ENCODE assay signal across 11 cellular contexts in the genomic region with DNA sequence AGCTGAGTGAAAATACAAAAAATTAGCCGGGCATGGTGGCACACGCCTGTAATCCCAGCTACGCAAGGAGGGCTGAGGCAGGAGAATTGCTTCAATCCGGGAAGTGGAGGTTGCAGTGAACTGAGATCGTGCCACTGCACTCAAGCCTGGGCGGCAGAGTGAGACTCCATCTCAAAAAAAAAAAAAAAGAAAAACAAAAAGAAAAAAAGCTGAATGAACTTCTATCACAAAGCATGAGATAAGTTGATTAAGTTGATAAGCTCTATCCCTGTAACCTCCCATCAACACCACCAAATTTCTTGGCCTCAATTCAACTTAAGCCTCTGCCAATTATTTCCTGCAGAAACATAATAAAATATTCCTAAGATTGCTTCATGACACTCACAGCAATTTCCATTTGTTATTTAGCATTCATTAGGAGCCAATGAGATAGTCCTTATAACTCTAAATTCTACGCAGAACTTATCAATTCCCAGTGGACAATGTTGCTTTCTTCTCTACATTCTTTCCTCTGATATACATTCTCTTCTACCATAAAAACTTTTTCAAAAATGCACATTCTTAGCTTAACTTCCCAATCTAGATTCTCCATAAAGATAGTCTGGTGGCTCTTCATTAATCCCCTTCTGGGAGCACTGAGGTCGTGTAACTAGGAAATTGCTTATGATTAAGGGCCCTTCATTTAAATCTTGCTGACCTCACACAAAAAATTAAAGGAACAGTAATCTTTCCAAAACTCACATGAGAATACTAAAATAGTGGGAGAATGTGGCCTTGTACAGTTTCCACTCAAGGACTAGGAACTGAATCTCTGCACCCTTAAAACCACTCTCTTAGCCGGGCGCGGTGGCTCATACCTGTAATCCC. TPM values are rescaled to one million over a fixed set of nuclear protein-coding genes. Genes with fewer than 3 reads are reported as not detected.
A peak's percentile ranks its signal among the peaks of the same experiment; 100 is the strongest.
DNase-seq lines count a peak whose midpoint lies in the region; ATAC-seq, FAIRE-seq and TF ChIP-seq lines count a peak whose summit lies in the region.
"Had no signal": no experiment of that assay in that cellular context is flagged by ENCODE, and none has a peak within 500 bp of the region (broad histone marks: within the 10 kb centered on the region; RNA-seq: fewer than 3 reads in every experiment).

No MANE protein-coding gene starts in this region.

- H3K4me3 ChIP-seq in A549 (no peak overlapping the region), GM23248 (peak overlapping the region; percentile 32), adipocyte (ENCODE audit: low read length) (peak overlapping the region; percentile 99), prostate gland (no peak overlapping the region)
- H3K4me3 ChIP-seq: body of pancreas had no signal

- no peaks in the 10 kb centered on the region for H3K36me3 Mint-ChIP-seq in mesothelial cell of epicardium

- H2AFZ ChIP-seq in GM23248, result no peak overlapping the region

- no peaks in the 10 kb centered on the region for H3K27me3 Mint-ChIP-seq in mesothelial cell of epicardium (ENCODE audit: low read depth)

- peak overlapping the region in 1 of 2 experiments; percentile 27; a peak in 1 of 6 replicates for H3K27ac ChIP-seq in A549
- H3K27ac ChIP-seq in GM23248, result no peak overlapping the region
- H3K27ac ChIP-seq in prostate gland, result no peak overlapping the region

- H3K9ac ChIP-seq in GM23248 (0 out of 2 replicates have a peak overlapping the region, but pooled peaks have one; percentile 25), adipocyte (ENCODE audit: low read length) (peak overlapping the region; percentile 81)

- peaks cover 78% of the 10 kb centered on the region for H3K79me2 ChIP-seq in GM23248 (ENCODE audit: insufficient read depth)

- H3K27me3 ChIP-seq in GM23248 (replicated peaks; ENCODE audit: insufficient read depth) (no peaks in the 10 kb centered on the region), adipocyte (replicated peaks; ENCODE audit: control insufficient read depth, insufficient read depth, low read length) (no peaks in the 10 kb centered on the region), prostate gland (replicated peaks; ENCODE audit: insufficient read depth) (no peaks in the 10 kb centered on the region)
- H3K27me3 ChIP-seq: body of pancreas had no signal

- peak overlapping the region; percentile 79 for H3K4me2 ChIP-seq in A549
- H3K4me2 ChIP-seq in GM23248 (ENCODE audit: unreplicated experiment), result peak overlapping the region; percentile 59

- no peaks in the 10 kb centered on the region for H3K9me2 ChIP-seq in GM23248 (ENCODE audit: insufficient read depth)

- intact Hi-C loops in prostate gland (cut with DNase I), result no loop called here

- peak overlapping the region; percentile 19 for H3K4me3 Mint-ChIP-seq in mesothelial cell of epicardium

- H3K4me1 ChIP-seq in A549 (peaks cover 27% of the 10 kb centered on the region), GM23248 (ENCODE audit: insufficient read depth) (peaks cover 27% of the 10 kb centered on the region), adipocyte (ENCODE audit: control insufficient read depth, insufficient read depth, low read length) (peaks cover 33% of the 10 kb centered on the region), prostate gland (replicated peaks) (peaks cover 5% of the 10 kb centered on the region)

- TF ChIP-seq EP300 in A549 (IDR thresholded peaks at IDR 0.05), result no peak

- H4K20me1 ChIP-seq in GM23248 (ENCODE audit: insufficient read depth), result 0 out of 2 replicates have a peak, but pooled peaks cover 3% of the 10 kb centered on the region

- TF ChIP-seq RAD21 in A549 (conservative IDR thresholded peaks at IDR 0.05 in 1 of 2, IDR thresholded peaks at IDR 0.05 in 1 of 2), result no peak

- CTCF ChIA-PET in A549 (lab: Yijun Ruan, JAX), result interaction anchor here (0.6 to 1.8 kb wide), 3 partner anchors 15 to 937 kb away, joined by 4 to 10 read pairs (median 4); a partner anchor contains a TSS

- WGBS in A549 (ENCODE audit: missing lambda C conversion rate), result 83% methylated on average over 11 of the region's 11 CpGs
- WGBS in GM23248 (ENCODE audit: low coverage in 1 of 2, low lambda C conversion rate in 2 of 2, missing lambda C conversion rate in 2 of 2), 2 experiments, result 52 to 53% methylated on average over 11 of the region's 11 CpGs
- 52% methylated on average over 11 of the region's 11 CpGs for WGBS in prostate gland

- H3K36me3 ChIP-seq in GM23248 (ENCODE audit: low read depth), result no peaks in the 10 kb centered on the region
- H3K36me3 ChIP-seq in adipocyte (ENCODE audit: control insufficient read depth, insufficient read depth, low read length, severe bottlenecking), result peaks cover 6% of the 10 kb centered on the region
- no peaks in the 10 kb centered on the region for H3K36me3 ChIP-seq in prostate gland

- ATAC-seq in A549, result no peak
- ATAC-seq: body of pancreas had no signal

- peaks cover 40% of the 10 kb centered on the region for H3K4me1 Mint-ChIP-seq in mesothelial cell of epicardium

- H3K9me3 ChIP-seq in A549, result no peaks in the 10 kb centered on the region
- H3K9me3 ChIP-seq in GM23248 (ENCODE audit: low read depth), result no peaks in the 10 kb centered on the region
- no peaks in the 10 kb centered on the region for H3K9me3 ChIP-seq in adipocyte (ENCODE audit: control insufficient read depth, low read length)
- H3K9me3 ChIP-seq in prostate gland, result no peaks in the 10 kb centered on the region
- H3K9me3 ChIP-seq: body of pancreas had no signal

- TF ChIP-seq POLR2A in A549 (IDR thresholded peaks at IDR 0.05; ENCODE audit: low read length) (no peak), prostate gland (IDR thresholded peaks at IDR 0.05) (no peak)

- no peak for DNase-seq in A549 (ENCODE audit: low read depth in 1 of 2, low spot score in 1 of 2)
- DNase-seq in GM23248, result peak; percentile 5
- no peak for DNase-seq in adipocyte (ENCODE audit: low read depth)
- no peak for DNase-seq in mesothelial cell of epicardium (ENCODE audit: low spot score in 2 of 2, unreplicated experiment in 2 of 2)
- no peak for DNase-seq in amniotic stem cell (lab: John Stamatoyannopoulos, UW)
- no peak for DNase-seq in NCI-H526 (lab: John Stamatoyannopoulos, UW)
- no peak for DNase-seq in NCI-H128 (lab: John Stamatoyannopoulos, UW; ENCODE audit: unreplicated experiment)
- DNase-seq in prostate gland (ENCODE audit: low spot score), result no peak
- DNase-seq: activated CD4-positive, alpha-beta T cell treated with anti-CD3 and anti-CD28 coated beads for 48 hours; body of pancreas had no signal

- peak overlapping the region; percentile 70 for H3K27ac Mint-ChIP-seq in mesothelial cell of epicardium

- no peak for FAIRE-seq in A549 (lab: Jason Lieb, UNC)
- FAIRE-seq: frontal cortex had no signal

- H3F3A ChIP-seq in GM23248 (ENCODE audit: insufficient read depth), result peaks cover 17% of the 10 kb centered on the region

- in situ Hi-C loops in GM23248 (cut with MboI), result no loop called here

- no peaks in the 10 kb centered on the region for H3K9me3 Mint-ChIP-seq in mesothelial cell of epicardium

- TF ChIP-seq CTCF in A549 (IDR thresholded peaks at IDR 0.05) (no peak), mesothelial cell of epicardium (IDR thresholded peaks at IDR 0.05; ENCODE audit: unreplicated experiment) (no peak), prostate gland (IDR thresholded peaks at IDR 0.05) (no peak)

- POLR2A ChIA-PET in A549 (lab: Yijun Ruan, JAX), result interaction anchor here (0.6 kb wide), 1 partner anchor 46 kb away, joined by 3 read pairs; no protein-coding TSS in a partner anchor

TF ChIP-seq in A549, 52 proteins besides CTCF, POLR2A, EP300 and RAD21:
- TF ChIP-seq NR3C1 (IDR thresholded peaks at IDR 0.05) (no peak), MAFK (IDR thresholded peaks at IDR 0.05; ENCODE audit: partially characterized antibody) (peak; percentile 83)

RNA-seq across cellular contexts. Expression of a gene that starts 2.9 kb away (rescaled TPM):
- polyA plus RNA-seq in A549 (2011; rRNA removed) (11.5 and 11.9 TPM in 2 replicates), A549 (2017; fragmentation: RNase III; extraction: RNeasy Plus Mini Kit Qiagen cat#74134 plus additional on column Dnase treatment) (11.1 to 13.4 TPM (median 13.4 TPM) in 3 replicates), GM23248 (2016; fragmentation: Nextera tagmentation; extraction: Ambion mirVana) (5.0 and 5.2 TPM in 2 replicates)
- 7.1 and 11.0 TPM in 2 replicates for polyA plus RNA-seq in A549 (2012; cell fraction: cytosol; rRNA removed)
- polyA plus RNA-seq in A549 (2012; cell fraction: nucleus; rRNA removed), result 23.9 and 25.1 TPM in 2 replicates
- polyA minus RNA-seq in A549 (2011; rRNA and poly(A)+ RNA removed), result 32.6 and 47.5 TPM in 2 replicates
- total RNA-seq in GM23248 (2014; rRNA removed; shearing (Covaris generic)), result 20.1 and 46.0 TPM in 2 replicates
- total RNA-seq in mesothelial cell of epicardium (48.4 to 48.9 TPM (median 48.8 TPM) in 3 replicates), prostate gland (10 to 100 TPM; 56.2 to 60.7 TPM)

RNA-seq across cellular contexts. Expression of a gene that starts 26.1 kb away (rescaled TPM):
- 5.6 and 6.2 TPM in 2 replicates for polyA plus RNA-seq in A549 (2011; rRNA removed)
- polyA plus RNA-seq in A549 (2012; cell fraction: cytosol; rRNA removed), result 1.9 and 2.8 TPM in 2 replicates
- 1.1 and 1.2 TPM in 2 replicates for polyA plus RNA-seq in A549 (2012; cell fraction: nucleus; rRNA removed)
- polyA plus RNA-seq in A549 (2017; fragmentation: RNase III; extraction: RNeasy Plus Mini Kit Qiagen cat#74134 plus additional on column Dnase treatment), result 4.6 to 5.7 TPM (median 5.1 TPM) in 3 replicates
- 7.5 and 8.6 TPM in 2 replicates for polyA minus RNA-seq in A549 (2011; rRNA and poly(A)+ RNA removed)
- 1.5 and 4.6 TPM in 2 replicates for total RNA-seq in GM23248 (2014; rRNA removed; shearing (Covaris generic))
- 6.0 and 6.2 TPM in 2 replicates for polyA plus RNA-seq in GM23248 (2016; fragmentation: Nextera tagmentation; extraction: Ambion mirVana)
- total RNA-seq in mesothelial cell of epicardium, result 5.4 to 6.3 TPM (median 6.0 TPM) in 3 replicates
- 1 to 10 TPM; 3.1 to 4.1 TPM for total RNA-seq in prostate gland

RNA-seq across cellular contexts. Expression of a gene that starts 26.4 kb away (rescaled TPM):
- 58.6 and 75.4 TPM in 2 replicates for polyA plus RNA-seq in A549 (2011; rRNA removed)
- 34.2 and 47.8 TPM in 2 replicates for polyA plus RNA-seq in A549 (2012; cell fraction: cytosol; rRNA removed)
- 54.5 and 58.6 TPM in 2 replicates for polyA plus RNA-seq in A549 (2012; cell fraction: nucleus; rRNA removed)
- 35.5 to 39.9 TPM (median 39.5 TPM) in 3 replicates for polyA plus RNA-seq in A549 (2017; fragmentation: RNase III; extraction: RNeasy Plus Mini Kit Qiagen cat#74134 plus additional on column Dnase treatment)
- polyA minus RNA-seq in A549 (2011; rRNA and poly(A)+ RNA removed), result 108 and 123 TPM in 2 replicates
- 66.0 and 118 TPM in 2 replicates for total RNA-seq in GM23248 (2014; rRNA removed; shearing (Covaris generic))
- polyA plus RNA-seq in GM23248 (2016; fragmentation: Nextera tagmentation; extraction: Ambion mirVana), result 55.1 and 55.7 TPM in 2 replicates
- 67.4 to 68.4 TPM (median 67.8 TPM) in 3 replicates for total RNA-seq in mesothelial cell of epicardium
- 100 to 1,000 TPM in 1 of 2 donors, 10 to 100 TPM in 1; 54.3 to 172 TPM for total RNA-seq in prostate gland

Comparison
In these comparisons a context has a peak if more than half of its experiments do, and no peak if none do; other contexts are left out.
1. H3K4me3 ChIP-seq: peak in GM23248 (single experiment) and adipocyte (single experiment); none in A549 (single experiment) and prostate gland (0 of 2).